17 cellular contexts compared by ENCODE assay signal in the genomic region with DNA sequence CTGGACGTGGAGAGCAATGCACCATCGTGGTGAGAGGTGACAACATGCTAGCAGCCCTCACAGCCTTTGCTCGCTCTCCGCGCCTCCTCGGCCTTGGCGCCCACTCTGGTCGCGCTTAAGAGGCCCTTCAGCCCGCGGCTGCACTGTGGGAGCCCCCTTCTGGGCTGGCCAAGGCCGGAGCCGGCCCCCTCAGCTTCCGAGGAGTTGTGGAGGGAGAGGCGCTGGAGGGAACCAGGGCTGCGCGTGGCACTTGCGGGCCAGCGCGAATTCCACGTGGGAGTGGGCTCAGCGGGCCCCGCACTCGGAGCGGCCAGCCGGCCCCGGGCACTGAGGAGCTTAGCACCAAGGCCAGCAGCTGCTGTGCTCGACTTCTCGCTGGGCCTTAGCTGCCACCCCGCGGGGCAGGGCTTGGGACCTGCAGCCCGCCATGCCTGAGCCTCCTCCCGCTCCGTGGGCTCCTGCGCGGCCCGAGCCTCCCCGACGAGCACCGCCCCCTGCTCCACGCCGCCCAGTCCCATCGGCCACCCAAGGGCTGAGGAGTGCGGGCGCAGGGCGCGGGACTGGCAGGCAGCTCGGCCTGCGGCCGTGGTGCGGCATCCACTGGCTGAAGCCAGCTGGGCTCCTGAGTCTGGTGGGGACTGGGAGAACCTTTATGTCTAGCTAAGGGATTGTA. TPM values are rescaled to one million over a fixed set of nuclear protein-coding genes. Genes with fewer than 3 reads are reported as not detected.
DNase-seq lines count a peak whose midpoint lies in the region; TF ChIP-seq lines count a peak whose summit lies in the region.
"Had no signal": no experiment of that assay in that cellular context is flagged by ENCODE, and none has a peak within 500 bp of the region (broad histone marks: within the 10 kb centered on the region; RNA-seq: fewer than 3 reads in every experiment).

No MANE protein-coding gene starts in this region.

- H3K36me3 Mint-ChIP-seq in endodermal cell (ENCODE audit: low read depth) (no peaks in the 10 kb centered on the region), CD14-positive monocyte (no peaks in the 10 kb centered on the region)
- H3K36me3 Mint-ChIP-seq: CD4-positive, CD25-positive, alpha-beta regulatory T cell; CD8-positive, alpha-beta T cell had no signal

- H3K27ac Mint-ChIP-seq in endodermal cell, result no peak overlapping the region
- no peak overlapping the region for H3K27ac Mint-ChIP-seq in CD14-positive monocyte
- H3K27ac Mint-ChIP-seq: CD4-positive, CD25-positive, alpha-beta regulatory T cell; CD8-positive, alpha-beta T cell; GM23338 had no signal

- H3K9me3 Mint-ChIP-seq in endodermal cell, result peaks cover 6% of the 10 kb centered on the region
- peaks cover 0 to 8% (median 4%) of the 10 kb centered on the region in 7 donors for H3K9me3 Mint-ChIP-seq in CD14-positive monocyte
- H3K9me3 Mint-ChIP-seq: CD8-positive, alpha-beta T cell; GM23338 had no signal

- H3K9ac ChIP-seq in ES-I3 (ENCODE audit: low read depth, low read length) (peak overlapping the region; percentile 7; the same call in 1 of the 2 replicates), endodermal cell (ENCODE audit: extremely low read depth, low read length, poor library complexity, severe bottlenecking) (no peak overlapping the region)

- no peak for DNase-seq in H7
- DNase-seq in endodermal cell, result peak; percentile 31
- DNase-seq in CD14-positive monocyte (ENCODE audit: low spot score), result no peak
- no peak for DNase-seq in G401 (ENCODE audit: low spot score)
- DNase-seq in HAP-1 (ENCODE audit: low spot score in 2 of 2), result no peak
- DNase-seq: C1 segment of cervical spinal cord; Caco-2; CD4-positive, CD25-positive, alpha-beta regulatory T cell; CD8-positive, alpha-beta T cell; DMS153; DND-41; GF-D8 had no signal

- peaks cover 2% of the 10 kb centered on the region; the same call in 1 of the 2 replicates for H3K27me3 ChIP-seq in H7 (ENCODE audit: control insufficient read depth, insufficient read depth, low read length)
- no peaks in the 10 kb centered on the region for H3K27me3 ChIP-seq in endodermal cell (ENCODE audit: control insufficient read depth, insufficient read depth, low read length, poor library complexity, severe bottlenecking)
- peaks cover 7% of the 10 kb centered on the region; the same call in 1 of the 2 replicates for H3K27me3 ChIP-seq in HAP-1 (ENCODE audit: low read depth)

- H3K27ac ChIP-seq in endodermal cell (ENCODE audit: low read depth, low read length), result no peak overlapping the region

- H3K4me3 Mint-ChIP-seq in endodermal cell, result no peak overlapping the region
- no peak overlapping the region for H3K4me3 Mint-ChIP-seq in CD14-positive monocyte
- H3K4me3 Mint-ChIP-seq: CD4-positive, CD25-positive, alpha-beta regulatory T cell; CD8-positive, alpha-beta T cell; GM23338 had no signal

- intact Hi-C loops in CD14-positive monocyte (cut with micrococcal nuclease), result no loop called here

- H3K27me3 Mint-ChIP-seq in endodermal cell (ENCODE audit: insufficient read depth), result peaks cover 16% of the 10 kb centered on the region
- H3K27me3 Mint-ChIP-seq in CD14-positive monocyte (ENCODE audit: low read depth in 3 of 3), result peaks cover 0 to 12% (median 9%) of the 10 kb centered on the region in 3 donors

- no peaks in the 10 kb centered on the region for H3K9me3 ChIP-seq in ES-I3 (ENCODE audit: control insufficient read depth, insufficient read depth, low read length)
- H3K9me3 ChIP-seq in endodermal cell (ENCODE audit: control insufficient read depth, low read length), result no peaks in the 10 kb centered on the region
- no peaks in the 10 kb centered on the region for H3K9me3 ChIP-seq in HAP-1
- H3K9me3 ChIP-seq: Caco-2 had no signal

- TF ChIP-seq CTCF in endodermal cell (conservative IDR thresholded peaks at IDR 0.05) (no peak), CD14-positive monocyte (IDR thresholded peaks at IDR 0.05) (no peak)

- WGBS in endodermal cell (ENCODE audit: insufficient coverage in 1 of 2, insufficient read length in 1 of 2), 2 experiments, result 95 to 97% methylated on average over 28 to 51 of the region's 51 CpGs

- in situ Hi-C loops in G401 (cut with HindIII; ENCODE audit: low sequenced_read_pairs), result no loop called here
- in situ Hi-C loops in HAP-1 (cut with MboI; ENCODE audit: low sequenced_read_pairs), result no loop called here

- peak overlapping the region; percentile 4; the same call in 1 of the 2 replicates for H3K4me3 ChIP-seq in H7 (ENCODE audit: insufficient read depth, low read depth, low read length)
- no peak overlapping the region for H3K4me3 ChIP-seq in endodermal cell (ENCODE audit: low read length)
- H3K4me3 ChIP-seq in HAP-1, result no peak overlapping the region
- H3K4me3 ChIP-seq: GM23338 had no signal

- H3K4me1 Mint-ChIP-seq in endodermal cell (no peaks in the 10 kb centered on the region), CD14-positive monocyte (no peaks in the 10 kb centered on the region)

- H3K36me3 ChIP-seq in ES-I3 (ENCODE audit: insufficient read depth, low read length) (no peaks in the 10 kb centered on the region), H7 (replicated peaks; ENCODE audit: control insufficient read depth, insufficient read depth, low read length) (no peaks in the 10 kb centered on the region), endodermal cell (ENCODE audit: control insufficient read depth, insufficient read depth, low read length) (no peaks in the 10 kb centered on the region), HAP-1 (replicated peaks) (no peaks in the 10 kb centered on the region)

- peaks cover 10% of the 10 kb centered on the region for H3K4me1 ChIP-seq in ES-I3 (ENCODE audit: insufficient read depth, low read length)
- H3K4me1 ChIP-seq in endodermal cell (ENCODE audit: control insufficient read depth, insufficient read depth, low read length), result no peaks in the 10 kb centered on the region
- H3K4me1 ChIP-seq in HAP-1, result peaks cover 6% of the 10 kb centered on the region
- H3K4me1 ChIP-seq: Caco-2 had no signal

RNA-seq across cellular contexts. Expression of gene GPX6, which starts 3.8 kb away (rescaled TPM):
- not detected in 2 replicates for total RNA-seq in H7 (2014; rRNA removed; shearing (Covaris generic))
- total RNA-seq in endodermal cell, result not detected
- not detected for polyA plus RNA-seq in endodermal cell (2013, experiment 1 of 2)
- polyA plus RNA-seq in endodermal cell (2013, experiment 2 of 2), result not detected
- polyA plus RNA-seq in CD14-positive monocyte, result not detected
- not detected in 2 replicates for total RNA-seq in G401 (2014; rRNA removed; shearing (Covaris generic))
- total RNA-seq: A172; A673; Caco-2; CD4-positive, CD25-positive, alpha-beta regulatory T cell; CD8-positive, alpha-beta T cell; GM23338 had no signal
- polyA plus RNA-seq: BJ; CD4-positive, CD25-positive, alpha-beta regulatory T cell; GM23338 had no signal

RNA-seq across cellular contexts. Expression of gene GPX5, which starts 13.9 kb away (rescaled TPM):
- total RNA-seq in H7 (2014; rRNA removed; shearing (Covaris generic)), result not detected in 2 replicates
- total RNA-seq in endodermal cell, result not detected
- not detected for polyA plus RNA-seq in endodermal cell (2013, experiment 1 of 2)
- not detected for polyA plus RNA-seq in endodermal cell (2013, experiment 2 of 2)
- polyA plus RNA-seq in CD14-positive monocyte, result not detected
- total RNA-seq in G401 (2014; rRNA removed; shearing (Covaris generic)), result not detected in 2 replicates
- total RNA-seq: A172; A673; Caco-2; CD4-positive, CD25-positive, alpha-beta regulatory T cell; CD8-positive, alpha-beta T cell; GM23338 had no signal
- polyA plus RNA-seq: BJ; CD4-positive, CD25-positive, alpha-beta regulatory T cell; GM23338 had no signal
